ENCODE assay signal across 1 cellular context in genomic region chr3:156816794-156817741, GRCh38.
TF ChIP-seq lines count a peak whose summit lies in the region.

No MANE protein-coding gene starts in this region.

TF ChIP-seq in H1, 55 proteins besides CTCF, POLR2A, EP300 and RAD21 (continued from another document):
- TF ChIP-seq, protein P1, sequence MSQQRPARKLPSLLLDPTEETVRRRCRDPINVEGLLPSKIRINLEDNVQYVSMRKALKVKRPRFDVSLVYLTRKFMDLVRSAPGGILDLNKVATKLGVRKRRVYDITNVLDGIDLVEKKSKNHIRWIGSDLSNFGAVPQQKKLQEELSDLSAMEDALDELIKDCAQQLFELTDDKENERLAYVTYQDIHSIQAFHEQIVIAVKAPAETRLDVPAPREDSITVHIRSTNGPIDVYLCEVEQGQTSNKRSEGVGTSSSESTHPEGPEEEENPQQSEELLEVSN (IDR thresholded peaks at IDR 0.05) = peak; percentile 87
- TF ChIP-seq MAFK (IDR thresholded peaks at IDR 0.05; ENCODE audit: low read depth, low read length) (no peak), ASH2L (IDR thresholded peaks at IDR 0.05; ENCODE audit: low read length) (peak; percentile 72), TEAD4 (IDR thresholded peaks at IDR 0.05; ENCODE audit: low read depth, low read length) (peak; percentile 62), BCL11A (IDR thresholded peaks at IDR 0.05; ENCODE audit: low read depth in 2 of 2, low read length in 2 of 2) (no peak), KDM4A (IDR thresholded peaks at IDR 0.05; ENCODE audit: low read depth, low read length, severe bottlenecking) (peak; percentile 60), SUZ12 (IDR thresholded peaks at IDR 0.05; ENCODE audit: low read length) (peak; percentile 3; the same call in 1 of the 2 replicates), CREB1 (IDR thresholded peaks at IDR 0.05) (peak; percentile 19; the same call in 1 of the 2 replicates), CBX8 (IDR thresholded peaks at IDR 0.05; ENCODE audit: borderline replicate concordance, low read depth, low read length) (no peak), SIRT6 (IDR thresholded peaks at IDR 0.05; ENCODE audit: low read length) (no peak), YY1 (IDR thresholded peaks at IDR 0.05; ENCODE audit: low read depth, low read length) (no peak), EGR1 (IDR thresholded peaks at IDR 0.05; ENCODE audit: borderline replicate concordance, low read depth, low read length) (peak; percentile 61; the same call in 1 of the 2 replicates), SP1 (IDR thresholded peaks at IDR 0.05; ENCODE audit: low read depth, low read length) (peak; percentile 29; the same call in 1 of the 2 replicates), CHD2 (IDR thresholded peaks at IDR 0.05; ENCODE audit: low read length) (no peak), RFX5 (IDR thresholded peaks at IDR 0.05; ENCODE audit: borderline replicate concordance, low read depth, low read length) (no peak), PHF8 (conservative IDR thresholded peaks at IDR 0.05; ENCODE audit: low read depth, low read length) (no peak), POU5F1 (IDR thresholded peaks at IDR 0.05; ENCODE audit: low read depth, low read length) (no peak), KDM1A (IDR thresholded peaks at IDR 0.05; ENCODE audit: borderline replicate concordance, low read length) (peak; percentile 61), CBX5 (IDR thresholded peaks at IDR 0.05; ENCODE audit: low read depth, low read length) (no peak), TAF1 (IDR thresholded peaks at IDR 0.05; ENCODE audit: low read depth, low read length) (peak; percentile 50; the same call in 1 of the 2 replicates), NANOG (IDR thresholded peaks at IDR 0.05; ENCODE audit: insufficient read depth, low read depth, low read length, poor library complexity, severe bottlenecking) (peak; percentile 17), TCF12 (IDR thresholded peaks at IDR 0.05; ENCODE audit: low read depth, low read length) (peak; percentile 83; the same call in 1 of the 2 replicates), HDAC6 (IDR thresholded peaks at IDR 0.05; ENCODE audit: low read depth, low read length) (no peak), SP2 (IDR thresholded peaks at IDR 0.05; ENCODE audit: low read length) (no peak), RXRA (IDR thresholded peaks at IDR 0.05; ENCODE audit: insufficient read depth, low read depth, low read length) (no peak), ZNF274 (IDR thresholded peaks at IDR 0.05; ENCODE audit: borderline replicate concordance, extremely low read depth, low read length) (no peak), SIN3A (conservative IDR thresholded peaks at IDR 0.05 in 1 of 2, IDR thresholded peaks at IDR 0.05 in 1 of 2; ENCODE audit: low read depth in 1 of 2, low read length in 2 of 2) (0 out of 4 replicates have a peak, but pooled peaks of 1 of the 2 experiments have one; percentile 33), TBP (IDR thresholded peaks at IDR 0.05; ENCODE audit: low read depth, low read length) (peak; percentile 28; the same call in 1 of the 2 replicates), USF2 (IDR thresholded peaks at IDR 0.05; ENCODE audit: low read length) (no peak), CEBPB (IDR thresholded peaks at IDR 0.05; ENCODE audit: low read depth, low read length) (no peak), SAP30 (IDR thresholded peaks at IDR 0.05; ENCODE audit: insufficient read depth, insufficient replicate concordance, low read length) (no peak), ATF2 (IDR thresholded peaks at IDR 0.05; ENCODE audit: low read length) (no peak), RNF2 (IDR thresholded peaks at IDR 0.05; ENCODE audit: borderline replicate concordance, low read depth, low read length, missing control alignments, poor library complexity, severe bottlenecking) (peak; percentile 18), JUN (IDR thresholded peaks at IDR 0.05; ENCODE audit: low read depth, low read length) (no peak), BRCA1 (IDR thresholded peaks at IDR 0.05; ENCODE audit: low read depth, low read length) (no peak), KDM5A (IDR thresholded peaks at IDR 0.05; ENCODE audit: low read length) (no peak), GTF2F1 (IDR thresholded peaks at IDR 0.05; ENCODE audit: borderline replicate concordance, low read depth, low read length) (no peak)
- TF ChIP-seq, protein P2, sequence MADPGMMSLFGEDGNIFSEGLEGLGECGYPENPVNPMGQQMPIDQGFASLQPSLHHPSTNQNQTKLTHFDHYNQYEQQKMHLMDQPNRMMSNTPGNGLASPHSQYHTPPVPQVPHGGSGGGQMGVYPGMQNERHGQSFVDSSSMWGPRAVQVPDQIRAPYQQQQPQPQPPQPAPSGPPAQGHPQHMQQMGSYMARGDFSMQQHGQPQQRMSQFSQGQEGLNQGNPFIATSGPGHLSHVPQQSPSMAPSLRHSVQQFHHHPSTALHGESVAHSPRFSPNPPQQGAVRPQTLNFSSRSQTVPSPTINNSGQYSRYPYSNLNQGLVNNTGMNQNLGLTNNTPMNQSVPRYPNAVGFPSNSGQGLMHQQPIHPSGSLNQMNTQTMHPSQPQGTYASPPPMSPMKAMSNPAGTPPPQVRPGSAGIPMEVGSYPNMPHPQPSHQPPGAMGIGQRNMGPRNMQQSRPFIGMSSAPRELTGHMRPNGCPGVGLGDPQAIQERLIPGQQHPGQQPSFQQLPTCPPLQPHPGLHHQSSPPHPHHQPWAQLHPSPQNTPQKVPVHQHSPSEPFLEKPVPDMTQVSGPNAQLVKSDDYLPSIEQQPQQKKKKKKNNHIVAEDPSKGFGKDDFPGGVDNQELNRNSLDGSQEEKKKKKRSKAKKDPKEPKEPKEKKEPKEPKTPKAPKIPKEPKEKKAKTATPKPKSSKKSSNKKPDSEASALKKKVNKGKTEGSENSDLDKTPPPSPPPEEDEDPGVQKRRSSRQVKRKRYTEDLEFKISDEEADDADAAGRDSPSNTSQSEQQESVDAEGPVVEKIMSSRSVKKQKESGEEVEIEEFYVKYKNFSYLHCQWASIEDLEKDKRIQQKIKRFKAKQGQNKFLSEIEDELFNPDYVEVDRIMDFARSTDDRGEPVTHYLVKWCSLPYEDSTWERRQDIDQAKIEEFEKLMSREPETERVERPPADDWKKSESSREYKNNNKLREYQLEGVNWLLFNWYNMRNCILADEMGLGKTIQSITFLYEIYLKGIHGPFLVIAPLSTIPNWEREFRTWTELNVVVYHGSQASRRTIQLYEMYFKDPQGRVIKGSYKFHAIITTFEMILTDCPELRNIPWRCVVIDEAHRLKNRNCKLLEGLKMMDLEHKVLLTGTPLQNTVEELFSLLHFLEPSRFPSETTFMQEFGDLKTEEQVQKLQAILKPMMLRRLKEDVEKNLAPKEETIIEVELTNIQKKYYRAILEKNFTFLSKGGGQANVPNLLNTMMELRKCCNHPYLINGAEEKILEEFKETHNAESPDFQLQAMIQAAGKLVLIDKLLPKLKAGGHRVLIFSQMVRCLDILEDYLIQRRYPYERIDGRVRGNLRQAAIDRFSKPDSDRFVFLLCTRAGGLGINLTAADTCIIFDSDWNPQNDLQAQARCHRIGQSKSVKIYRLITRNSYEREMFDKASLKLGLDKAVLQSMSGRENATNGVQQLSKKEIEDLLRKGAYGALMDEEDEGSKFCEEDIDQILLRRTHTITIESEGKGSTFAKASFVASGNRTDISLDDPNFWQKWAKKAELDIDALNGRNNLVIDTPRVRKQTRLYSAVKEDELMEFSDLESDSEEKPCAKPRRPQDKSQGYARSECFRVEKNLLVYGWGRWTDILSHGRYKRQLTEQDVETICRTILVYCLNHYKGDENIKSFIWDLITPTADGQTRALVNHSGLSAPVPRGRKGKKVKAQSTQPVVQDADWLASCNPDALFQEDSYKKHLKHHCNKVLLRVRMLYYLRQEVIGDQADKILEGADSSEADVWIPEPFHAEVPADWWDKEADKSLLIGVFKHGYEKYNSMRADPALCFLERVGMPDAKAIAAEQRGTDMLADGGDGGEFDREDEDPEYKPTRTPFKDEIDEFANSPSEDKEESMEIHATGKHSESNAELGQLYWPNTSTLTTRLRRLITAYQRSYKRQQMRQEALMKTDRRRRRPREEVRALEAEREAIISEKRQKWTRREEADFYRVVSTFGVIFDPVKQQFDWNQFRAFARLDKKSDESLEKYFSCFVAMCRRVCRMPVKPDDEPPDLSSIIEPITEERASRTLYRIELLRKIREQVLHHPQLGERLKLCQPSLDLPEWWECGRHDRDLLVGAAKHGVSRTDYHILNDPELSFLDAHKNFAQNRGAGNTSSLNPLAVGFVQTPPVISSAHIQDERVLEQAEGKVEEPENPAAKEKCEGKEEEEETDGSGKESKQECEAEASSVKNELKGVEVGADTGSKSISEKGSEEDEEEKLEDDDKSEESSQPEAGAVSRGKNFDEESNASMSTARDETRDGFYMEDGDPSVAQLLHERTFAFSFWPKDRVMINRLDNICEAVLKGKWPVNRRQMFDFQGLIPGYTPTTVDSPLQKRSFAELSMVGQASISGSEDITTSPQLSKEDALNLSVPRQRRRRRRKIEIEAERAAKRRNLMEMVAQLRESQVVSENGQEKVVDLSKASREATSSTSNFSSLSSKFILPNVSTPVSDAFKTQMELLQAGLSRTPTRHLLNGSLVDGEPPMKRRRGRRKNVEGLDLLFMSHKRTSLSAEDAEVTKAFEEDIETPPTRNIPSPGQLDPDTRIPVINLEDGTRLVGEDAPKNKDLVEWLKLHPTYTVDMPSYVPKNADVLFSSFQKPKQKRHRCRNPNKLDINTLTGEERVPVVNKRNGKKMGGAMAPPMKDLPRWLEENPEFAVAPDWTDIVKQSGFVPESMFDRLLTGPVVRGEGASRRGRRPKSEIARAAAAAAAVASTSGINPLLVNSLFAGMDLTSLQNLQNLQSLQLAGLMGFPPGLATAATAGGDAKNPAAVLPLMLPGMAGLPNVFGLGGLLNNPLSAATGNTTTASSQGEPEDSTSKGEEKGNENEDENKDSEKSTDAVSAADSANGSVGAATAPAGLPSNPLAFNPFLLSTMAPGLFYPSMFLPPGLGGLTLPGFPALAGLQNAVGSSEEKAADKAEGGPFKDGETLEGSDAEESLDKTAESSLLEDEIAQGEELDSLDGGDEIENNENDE (IDR thresholded peaks at IDR 0.05; ENCODE audit: insufficient replicate concordance, low read length) = no peak
- TF ChIP-seq, protein P3, sequence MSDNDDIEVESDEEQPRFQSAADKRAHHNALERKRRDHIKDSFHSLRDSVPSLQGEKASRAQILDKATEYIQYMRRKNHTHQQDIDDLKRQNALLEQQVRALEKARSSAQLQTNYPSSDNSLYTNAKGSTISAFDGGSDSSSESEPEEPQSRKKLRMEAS (IDR thresholded peaks at IDR 0.05) = peak; percentile 95
TF ChIP-seq in H1: peak in this region for 18.
